ENCODE assay signal across 13 cellular contexts in genomic region chr15:68408526-68408925, GRCh38.
"Had no signal": no experiment of that assay in that cellular context is flagged by ENCODE, and none has a peak within 500 bp of the region (broad histone marks: within the 10 kb centered on the region; RNA-seq: fewer than 3 reads in every experiment).

No MANE protein-coding gene starts in this region.

- H3K9me3 Mint-ChIP-seq: activated naive CD4-positive, alpha-beta T cell treated with anti-CD3 and anti-CD28 coated beads, Interleukin-2, amount 50 U/mL, for 24 hours had no signal

- H3K36me3 Mint-ChIP-seq: activated naive CD4-positive, alpha-beta T cell treated with anti-CD3 and anti-CD28 coated beads, Interleukin-2, amount 50 U/mL, for 24 hours; naive B cell had no signal

- ATAC-seq: esophagus mucosa, lower lobe of right lung had no signal

- H3K27ac Mint-ChIP-seq: activated naive CD4-positive, alpha-beta T cell treated with anti-CD3 and anti-CD28 coated beads, Interleukin-2, amount 50 U/mL, for 24 hours had no signal

- H3K27ac ChIP-seq: brain microvascular endothelial cell, dorsolateral prefrontal cortex, lower lobe of right lung, neutrophil, prostate gland had no signal

- H3K4me3 Mint-ChIP-seq: activated naive CD4-positive, alpha-beta T cell treated with anti-CD3 and anti-CD28 coated beads, Interleukin-2, amount 50 U/mL, for 24 hours had no signal

- H3K4me1 Mint-ChIP-seq: activated naive CD4-positive, alpha-beta T cell treated with anti-CD3 and anti-CD28 coated beads, Interleukin-2, amount 50 U/mL, for 24 hours; naive B cell had no signal

- H3K4me3 ChIP-seq: dorsolateral prefrontal cortex, lower lobe of right lung, prostate gland, tibial artery had no signal

- H3K27me3 ChIP-seq: brain microvascular endothelial cell, dorsolateral prefrontal cortex, neutrophil, tibial artery had no signal

- DNase-seq: amygdala; brain microvascular endothelial cell; dorsolateral prefrontal cortex; hypothalamus; lower lobe of right lung; midbrain; naive B cell; stimulated activated CD4-positive, alpha-beta T cell treated with anti-CD3 and anti-CD28 coated beads, Interleukin-4, amount 100 ng/mL, for 1 hour had no signal

- H3K27me3 Mint-ChIP-seq: activated naive CD4-positive, alpha-beta T cell treated with anti-CD3 and anti-CD28 coated beads, Interleukin-2, amount 50 U/mL, for 24 hours had no signal

- H3K4me1 ChIP-seq: lower lobe of right lung, prostate gland had no signal

- H3K9me3 ChIP-seq: lower lobe of right lung, neutrophil, prostate gland, tibial artery had no signal

- H3K36me3 ChIP-seq: lower lobe of right lung, neutrophil, prostate gland, tibial artery had no signal
